ENCODE assay signal across 1 cellular context in genomic region chr17:79927136-79927661, GRCh38.
TF ChIP-seq lines count a peak whose summit lies in the region.

No MANE protein-coding gene starts in this region.

TF ChIP-seq in HepG2, 621 proteins besides CTCF, POLR2A, EP300 and RAD21 (continued from another document and continues in another):
- TF ChIP-seq HNF1A (IDR thresholded peaks at IDR 0.05; ENCODE audit: low read depth) (no peak), HNF1A (CRISPR knock-in tag; IDR thresholded peaks at IDR 0.05; ENCODE audit: borderline replicate concordance) (no peak), KLF6 (CRISPR knock-in tag; IDR thresholded peaks at IDR 0.05) (0 out of 2 replicates have a peak, but pooled peaks have one; percentile 29), ZBTB21 (CRISPR knock-in tag; IDR thresholded peaks at IDR 0.05) (no peak), CENPT (CRISPR knock-in tag; IDR thresholded peaks at IDR 0.05; ENCODE audit: low read depth) (no peak), ZNF563 (CRISPR knock-in tag; IDR thresholded peaks at IDR 0.05) (no peak), ETS1 (CRISPR knock-in tag; IDR thresholded peaks at IDR 0.05) (no peak), ATF7 (IDR thresholded peaks at IDR 0.05) (no peak), ATF7 (CRISPR knock-in tag; IDR thresholded peaks at IDR 0.05) (0 out of 2 replicates have a peak, but pooled peaks have one; percentile 45), ZNF644 (CRISPR knock-in tag; IDR thresholded peaks at IDR 0.05; ENCODE audit: low read depth) (no peak), ZNF704 (CRISPR knock-in tag; IDR thresholded peaks at IDR 0.05; ENCODE audit: borderline replicate concordance) (no peak), FOSL2 (CRISPR knock-in tag; IDR thresholded peaks at IDR 0.05) (no peak), RXRB (CRISPR knock-in tag; IDR thresholded peaks at IDR 0.05; ENCODE audit: borderline replicate concordance) (no peak), ZNF552 (CRISPR knock-in tag; IDR thresholded peaks at IDR 0.05; ENCODE audit: borderline replicate concordance) (no peak), ZNF234 (CRISPR knock-in tag; conservative IDR thresholded peaks at IDR 0.05) (no peak), JUND (CRISPR knock-in tag; IDR thresholded peaks at IDR 0.05) (no peak), JUN (CRISPR knock-in tag; IDR thresholded peaks at IDR 0.05) (no peak), MIER3 (CRISPR knock-in tag; IDR thresholded peaks at IDR 0.05; ENCODE audit: borderline replicate concordance) (no peak), NFE2 (CRISPR knock-in tag; IDR thresholded peaks at IDR 0.05) (no peak), ZMAT3 (CRISPR knock-in tag; conservative IDR thresholded peaks at IDR 0.05) (no peak), ZNF737 (CRISPR knock-in tag; IDR thresholded peaks at IDR 0.05; ENCODE audit: borderline replicate concordance) (no peak; the same call in 1 of the 2 replicates), NFATC3 (CRISPR knock-in tag; IDR thresholded peaks at IDR 0.05) (no peak), ZXDC (CRISPR knock-in tag; IDR thresholded peaks at IDR 0.05) (peak; percentile 64; the same call in 1 of the 2 replicates), ZNF460 (CRISPR knock-in tag; IDR thresholded peaks at IDR 0.05; ENCODE audit: borderline replicate concordance) (no peak), HOXA7 (CRISPR knock-in tag; IDR thresholded peaks at IDR 0.05) (no peak), PCBP2 (optimal IDR thresholded peaks at IDR 0.05; ENCODE audit: low read depth, low read length, poor library complexity, severe bottlenecking) (no peak), IRF1 (CRISPR knock-in tag; IDR thresholded peaks at IDR 0.05; ENCODE audit: low read depth) (no peak), ZNF800 (CRISPR knock-in tag; IDR thresholded peaks at IDR 0.05) (no peak), TEAD3 (CRISPR knock-in tag; optimal IDR thresholded peaks at IDR 0.05; ENCODE audit: borderline replicate concordance) (no peak), RFXAP (CRISPR knock-in tag; IDR thresholded peaks at IDR 0.05; ENCODE audit: borderline replicate concordance) (no peak), ZNF839 (CRISPR knock-in tag; IDR thresholded peaks at IDR 0.05; ENCODE audit: borderline replicate concordance) (no peak), BHLHE40 (IDR thresholded peaks at IDR 0.05; ENCODE audit: low read length) (no peak), KLF9 (CRISPR knock-in tag; IDR thresholded peaks at IDR 0.05; ENCODE audit: low read depth) (no peak), PATZ1 (CRISPR knock-in tag; IDR thresholded peaks at IDR 0.05) (peak; percentile 28; the same call in 1 of the 2 replicates), ATRX (CRISPR knock-in tag; IDR thresholded peaks at IDR 0.05; ENCODE audit: borderline replicate concordance) (no peak), TCF7L2 (IDR thresholded peaks at IDR 0.05; ENCODE audit: low read depth, low read length) (no peak), SALL2 (CRISPR knock-in tag; IDR thresholded peaks at IDR 0.05) (no peak), ZFP90 (CRISPR knock-in tag; IDR thresholded peaks at IDR 0.05; ENCODE audit: borderline replicate concordance) (no peak), AKAP8 (CRISPR knock-in tag; IDR thresholded peaks at IDR 0.05) (peak; percentile 74; the same call in 1 of the 2 replicates), MEIS1 (CRISPR knock-in tag; IDR thresholded peaks at IDR 0.05; ENCODE audit: borderline replicate concordance) (no peak), ZFP37 (CRISPR knock-in tag; IDR thresholded peaks at IDR 0.05; ENCODE audit: borderline replicate concordance) (no peak), POLR2G (IDR thresholded peaks at IDR 0.05; ENCODE audit: low read depth, low read length) (0 out of 2 replicates have a peak, but pooled peaks have one; percentile 8), FOXK1 (CRISPR knock-in tag; IDR thresholded peaks at IDR 0.05; ENCODE audit: borderline replicate concordance, low read depth) (no peak), HNRNPK (IDR thresholded peaks at IDR 0.05; ENCODE audit: low read depth, low read length, poor library complexity, severe bottlenecking) (no peak), ZNF776 (CRISPR knock-in tag; IDR thresholded peaks at IDR 0.05) (peak; percentile 39; the same call in 1 of the 2 replicates), SRF (IDR thresholded peaks at IDR 0.05; ENCODE audit: low read depth, low read length) (no peak), STAG1 (CRISPR knock-in tag; IDR thresholded peaks at IDR 0.05) (no peak), ZMYM3 (CRISPR knock-in tag; IDR thresholded peaks at IDR 0.05) (no peak), ZBTB44 (CRISPR knock-in tag; IDR thresholded peaks at IDR 0.05) (no peak), ZNF446 (CRISPR knock-in tag; IDR thresholded peaks at IDR 0.05) (no peak), ZNF788 (CRISPR knock-in tag; IDR thresholded peaks at IDR 0.05; ENCODE audit: borderline replicate concordance) (no peak), RXRA (CRISPR knock-in tag; IDR thresholded peaks at IDR 0.05) (no peak), FOXA1 (IDR thresholded peaks at IDR 0.05) (no peak), FOXA1 (CRISPR knock-in tag; IDR thresholded peaks at IDR 0.05) (no peak), ZFY (CRISPR knock-in tag; IDR thresholded peaks at IDR 0.05) (peak; percentile 56), SATB2 (CRISPR knock-in tag; IDR thresholded peaks at IDR 0.05) (no peak), ZNF207 (IDR thresholded peaks at IDR 0.05; ENCODE audit: borderline replicate concordance) (no peak), YY1 (IDR thresholded peaks at IDR 0.05; ENCODE audit: insufficient read depth, insufficient replicate concordance, low read depth, low read length) (no peak), ZNF263 (CRISPR knock-in tag; IDR thresholded peaks at IDR 0.05) (no peak), HMG20B (CRISPR knock-in tag; conservative IDR thresholded peaks at IDR 0.05) (no peak), ZNF883 (CRISPR knock-in tag; IDR thresholded peaks at IDR 0.05; ENCODE audit: not compliant biosample characterization) (peak; percentile 48), ESRRA (CRISPR knock-in tag; IDR thresholded peaks at IDR 0.05; ENCODE audit: low read depth) (0 out of 2 replicates have a peak, but pooled peaks have one; percentile 9), RAD51 (IDR thresholded peaks at IDR 0.05; ENCODE audit: borderline replicate concordance) (no peak)
